Comparison of ENCODE assay signal across 10 cellular contexts in the genomic region with DNA sequence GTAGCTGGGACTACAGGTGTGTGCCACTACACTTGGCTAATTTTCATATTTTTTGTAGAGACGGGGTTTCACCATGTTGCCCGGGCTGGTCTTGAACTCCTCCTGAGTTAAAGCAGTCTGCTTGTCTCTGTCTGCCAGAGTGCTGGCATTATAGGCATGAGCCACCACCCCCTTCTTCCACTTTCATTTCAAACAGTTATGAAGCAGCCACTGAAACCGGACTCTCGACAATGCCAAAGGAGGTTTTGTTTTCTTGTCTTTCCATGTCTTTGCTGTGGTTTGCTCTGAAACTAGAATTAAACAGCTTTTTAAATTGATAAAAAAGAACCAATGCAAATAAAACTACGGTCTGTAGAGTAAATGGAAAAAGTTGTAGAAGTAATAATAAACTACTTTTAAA. TPM values are rescaled to one million over a fixed set of nuclear protein-coding genes. Genes with fewer than 3 reads are reported as not detected.
DNase-seq lines count a peak whose midpoint lies in the region; ATAC-seq and TF ChIP-seq lines count a peak whose summit lies in the region.
"Had no signal": no experiment of that assay in that cellular context is flagged by ENCODE, and none has a peak within 500 bp of the region (broad histone marks: within the 10 kb centered on the region; RNA-seq: fewer than 3 reads in every experiment).

No MANE protein-coding gene starts in this region.

- H3K4me1 ChIP-seq in IMR-90 (ENCODE audit: control insufficient read depth, insufficient read depth, low read length) (peaks cover 11% of the 10 kb centered on the region), esophagus muscularis mucosa (peaks cover 20 to 65% (median 55%) of the 10 kb centered on the region in 4 donors)

- no peak overlapping the region for H3K4ac ChIP-seq in IMR-90 (ENCODE audit: low read depth, low read length)

- H2AFZ ChIP-seq in IMR-90 (replicated peaks; ENCODE audit: low read length, poor library complexity) = no peak overlapping the region

- H3K27ac Mint-ChIP-seq in CD14-positive monocyte = peak overlapping the region in 3 of 7 donors; percentile 22 to 65 (median 63)

- no peak for TF ChIP-seq CTCF in IMR-90 (conservative IDR thresholded peaks at IDR 0.05; ENCODE audit: low read depth, low read length)
- TF ChIP-seq CTCF in esophagus muscularis mucosa (IDR thresholded peaks at IDR 0.05) = no peak
- no peak for TF ChIP-seq CTCF in CD14-positive monocyte (IDR thresholded peaks at IDR 0.05)
- TF ChIP-seq CTCF in brain microvascular endothelial cell (IDR thresholded peaks at IDR 0.05; ENCODE audit: low read depth, low read length, missing control alignments) = no peak

- WGBS in IMR-90 (ENCODE audit: extremely low coverage in 2 of 2, insufficient read length in 1 of 2), 2 experiments = 50% methylated on average over 2 of the region's 5 CpGs; no CpG with 5 or more reads in 1 of the 2 experiments
- WGBS in esophagus muscularis mucosa = 33% methylated on average over 5 of the region's 5 CpGs

- H3K23ac ChIP-seq in IMR-90 (ENCODE audit: low read depth, low read length) = peak overlapping the region; percentile 85

- no peak for TF ChIP-seq RAD21 in IMR-90 (IDR thresholded peaks at IDR 0.05; ENCODE audit: low read length)

- no peaks in the 10 kb centered on the region for H3K9me3 Mint-ChIP-seq in CD14-positive monocyte

- H3K27me3 ChIP-seq in IMR-90 (ENCODE audit: control insufficient read depth, insufficient read depth, low read length) (no peaks in the 10 kb centered on the region), esophagus muscularis mucosa (no peaks in the 10 kb centered on the region), brain microvascular endothelial cell (replicated peaks) (no peaks in the 10 kb centered on the region)
- H3K27me3 ChIP-seq: adrenal gland had no signal

- H3K36me3 Mint-ChIP-seq in CD14-positive monocyte = peaks cover 13 to 38% of the 10 kb centered on the region in 2 donors

- H3K9me1 ChIP-seq in IMR-90 (ENCODE audit: insufficient read depth, low read length) = peaks cover 16% of the 10 kb centered on the region

- no peak overlapping the region for H3K4me3 Mint-ChIP-seq in CD14-positive monocyte

- H2AK5ac ChIP-seq in IMR-90 (ENCODE audit: low read depth, low read length) = no peak overlapping the region

- CTCF ChIA-PET in IMR-90 (lab: Yijun Ruan, JAX) = interaction anchor here (0.5 to 1.3 kb wide), 3 partner anchors 9 to 1890 kb away, joined by 3 read pairs; no protein-coding TSS in a partner anchor

- no peak overlapping the region for H2BK20ac ChIP-seq in IMR-90 (ENCODE audit: low read depth, low read length)

- H4K91ac ChIP-seq in IMR-90 (ENCODE audit: insufficient read depth, low read depth, low read length) = no peak overlapping the region

- H4K8ac ChIP-seq in IMR-90 (ENCODE audit: low read depth in 2 of 2, low read length in 2 of 2) = no peak overlapping the region

- no peak overlapping the region for H3K18ac ChIP-seq in IMR-90 (ENCODE audit: low read depth, low read length)

- no peak overlapping the region for H2BK120ac ChIP-seq in IMR-90 (ENCODE audit: low read depth, low read length)

- no peak overlapping the region for H2AK9ac ChIP-seq in IMR-90 (replicated peaks; ENCODE audit: low read depth, low read length, poor library complexity)

- no peak for TF ChIP-seq POLR2A in IMR-90 (IDR thresholded peaks at IDR 0.05; ENCODE audit: low read depth, low read length)
- TF ChIP-seq POLR2A in esophagus muscularis mucosa (IDR thresholded peaks at IDR 0.05; ENCODE audit: low read depth) = no peak

- peak overlapping the region; percentile 28 for H2BK5ac ChIP-seq in IMR-90 (ENCODE audit: low read depth, low read length, poor library complexity, severe bottlenecking)

- no peak overlapping the region; the same call in 2 of the 3 replicates for H2BK15ac ChIP-seq in IMR-90 (ENCODE audit: low read depth, low read length)

- H3K79me1 ChIP-seq in IMR-90 (ENCODE audit: low read depth in 1 of 2, low read length in 2 of 2) = peaks cover 7 to 53% of the 10 kb centered on the region in 2 experiments; a peak in 3 of 4 replicates

- peaks cover 5% of the 10 kb centered on the region for H3K36me3 ChIP-seq in IMR-90 (ENCODE audit: control insufficient read depth, insufficient read depth, low read length)
- H3K36me3 ChIP-seq in esophagus muscularis mucosa = peaks cover 0 to 3% (median 0%) of the 10 kb centered on the region in 4 donors
- peaks cover 4% of the 10 kb centered on the region for H3K36me3 ChIP-seq in brain microvascular endothelial cell (replicated peaks)
- H3K36me3 ChIP-seq: adrenal gland had no signal

- BruUV-seq in IMR-90 (replicated peaks; lab: Mats Ljungman, UMichigan) = no TSS peak

- in situ Hi-C loops in IMR-90 (cut with MboI; ENCODE audit: low sequenced_read_pairs) = no loop called here
- in situ Hi-C loops in brain microvascular endothelial cell (cut with HindIII; ENCODE audit: low pct_ligation_motif_present, low sequenced_read_pairs) = no loop called here

- peak overlapping the region; percentile 75; the same call in 1 of the 2 replicates for H3K4me2 ChIP-seq in IMR-90 (ENCODE audit: low read depth, low read length)

- TF ChIP-seq EP300 in esophagus muscularis mucosa (IDR thresholded peaks at IDR 0.05) = no peak

- ATAC-seq in GM21515 (IDR thresholded peaks at IDR 0.05; ENCODE audit: unreplicated experiment) (peak; percentile 87), IMR-90 (ENCODE audit: low read depth) (0 out of 2 replicates have a peak, but pooled peaks have one; percentile 30)

- no peak overlapping the region for H3K9ac ChIP-seq in IMR-90 (ENCODE audit: low read depth, low read length)

- H3K4me1 Mint-ChIP-seq in CD14-positive monocyte = peaks cover 16% of the 10 kb centered on the region

- H3K56ac ChIP-seq in IMR-90 (ENCODE audit: extremely low read depth, insufficient read depth, low read length) = no peak overlapping the region

- H3K27me3 Mint-ChIP-seq in CD14-positive monocyte (ENCODE audit: low read depth in 3 of 3) = no peaks in the 10 kb centered on the region

- peaks cover 82% of the 10 kb centered on the region for H4K20me1 ChIP-seq in IMR-90 (ENCODE audit: insufficient read depth, low read length)

- H3K9me3 ChIP-seq in IMR-90 (ENCODE audit: control insufficient read depth, insufficient read depth, low read length) (no peaks in the 10 kb centered on the region), esophagus muscularis mucosa (no peaks in the 10 kb centered on the region)
- H3K9me3 ChIP-seq: adrenal gland, psoas muscle had no signal

- POLR2A ChIA-PET in IMR-90 (lab: Charles Lee; ENCODE audit: unreplicated experiment) = no interaction called here

- intact Hi-C loops in IMR-90 (cut with micrococcal nuclease) = loop anchor here (5.0 to 10.0 kb wide), 2 partner anchors 36 to 416 kb away; a partner anchor contains a TSS
- intact Hi-C loops in esophagus muscularis mucosa (cut with DNase I) = no loop called here
- intact Hi-C loops in CD14-positive monocyte (cut with micrococcal nuclease) = no loop called here

- dilution Hi-C loops in IMR-90 (cut with HindIII; ENCODE audit: low sequenced_read_pairs, unreplicated experiment) = no loop called here

- H4K5ac ChIP-seq in IMR-90 (ENCODE audit: low read depth, low read length) = no peak overlapping the region

- H3K14ac ChIP-seq in IMR-90 (replicated peaks; ENCODE audit: low read depth, low read length) = no peak overlapping the region; the same call in 1 of the 2 replicates

- H3K27ac ChIP-seq in IMR-90 (ENCODE audit: insufficient read depth, low read length) = no peak overlapping the region
- peak overlapping the region in 3 of 4 donors; percentile 7 to 51 (median 12) for H3K27ac ChIP-seq in esophagus muscularis mucosa (replicated peaks in 1 of 4)
- no peak overlapping the region for H3K27ac ChIP-seq in brain microvascular endothelial cell
- H3K27ac ChIP-seq: adrenal gland, psoas muscle had no signal

- peak overlapping the region; percentile 59; the same call in 1 of the 2 replicates for H3K4me3 ChIP-seq in GM08714 (ENCODE audit: low read length)
- H3K4me3 ChIP-seq in IMR-90 (ENCODE audit: insufficient read depth, low read depth, low read length) = no peak overlapping the region
- H3K4me3 ChIP-seq in esophagus muscularis mucosa = no peak overlapping the region
- no peak overlapping the region for H3K4me3 ChIP-seq in brain microvascular endothelial cell (ENCODE audit: low read depth, low read length)
- H3K4me3 ChIP-seq: adrenal gland, psoas muscle had no signal

- DNase-seq in IMR-90 (no peak), esophagus muscularis mucosa (ENCODE audit: extremely low spot score) (no peak), CD14-positive monocyte (ENCODE audit: low spot score) (no peak), brain microvascular endothelial cell (no peak), NCI-H774 (lab: John Stamatoyannopoulos, UW) (no peak), putamen (ENCODE audit: low spot score) (no peak)
- DNase-seq: psoas muscle had no signal

TF ChIP-seq in IMR-90, 13 proteins besides CTCF, POLR2A, EP300 and RAD21 (continues in another document):
- TF ChIP-seq MAZ (IDR thresholded peaks at IDR 0.05; ENCODE audit: borderline replicate concordance, low read depth, low read length) = no peak
- TF ChIP-seq RCOR1 (IDR thresholded peaks at IDR 0.05; ENCODE audit: insufficient replicate concordance, low read length) = no peak
- no peak for TF ChIP-seq RFX5 (IDR thresholded peaks at IDR 0.05; ENCODE audit: low read depth, low read length)
- no peak for TF ChIP-seq MXI1 (IDR thresholded peaks at IDR 0.05; ENCODE audit: borderline replicate concordance, low read depth, low read length)
- no peak for TF ChIP-seq SMC3 (IDR thresholded peaks at IDR 0.05; ENCODE audit: low read depth, low read length)
- TF ChIP-seq CEBPB (IDR thresholded peaks at IDR 0.05; ENCODE audit: low read depth, low read length) = no peak
- no peak for TF ChIP-seq FOS (IDR thresholded peaks at IDR 0.05; ENCODE audit: low read depth, low read length)

RNA-seq across cellular contexts. Expression of a gene that starts 30.4 kb away (rescaled TPM):
- total RNA-seq in IMR-90 (2012; rRNA removed) = 200 and 262 TPM in 2 replicates
- 114 and 159 TPM in 2 replicates for polyA plus RNA-seq in IMR-90 (2012; rRNA removed)
- polyA plus RNA-seq in IMR-90 (2012; cell fraction: cytosol; rRNA removed) = 56.5 and 87.8 TPM in 2 replicates
- 16.7 and 90.0 TPM in 2 replicates for polyA plus RNA-seq in IMR-90 (2012; cell fraction: nucleus; rRNA removed; ENCODE audit: low replicate concordance)
- 100 to 1,000 TPM; 114 to 181 (median 149) TPM for total RNA-seq in esophagus muscularis mucosa
- polyA plus RNA-seq in CD14-positive monocyte = 100 to 1,000 TPM; 461 to 543 TPM

RNA-seq across cellular contexts. Expression of a gene that starts 45.6 kb away (rescaled TPM):
- total RNA-seq in IMR-90 (2012; rRNA removed) = 54.4 and 69.7 TPM in 2 replicates
- polyA plus RNA-seq in IMR-90 (2012; rRNA removed) = 33.7 and 34.5 TPM in 2 replicates
- 3.3 and 4.8 TPM in 2 replicates for polyA plus RNA-seq in IMR-90 (2012; cell fraction: cytosol; rRNA removed)
- 5.3 and 40.5 TPM in 2 replicates for polyA plus RNA-seq in IMR-90 (2012; cell fraction: nucleus; rRNA removed; ENCODE audit: low replicate concordance)
- total RNA-seq in esophagus muscularis mucosa = 10 to 100 TPM; 21.6 to 26.1 (median 24.6) TPM
- polyA plus RNA-seq in CD14-positive monocyte = 10 to 100 TPM in 1 of 2 donors, 1 to 10 TPM in 1; 6.7 to 10.7 TPM

Comparison
In these comparisons a context has a peak if more than half of its experiments do, and no peak if none do; other contexts are left out.
1. H3K27ac ChIP-seq: peak in esophagus muscularis mucosa (3 of 4); none in IMR-90 (single experiment) and brain microvascular endothelial cell (single experiment).